27 cellular contexts compared by ENCODE assay signal in genomic region chr9:86977205-86977835, GRCh38. TPM values are rescaled to one million over a fixed set of nuclear protein-coding genes. Genes with fewer than 3 reads are reported as not detected.
DNase-seq lines count a peak whose midpoint lies in the region; ATAC-seq and TF ChIP-seq lines count a peak whose summit lies in the region.
"Had no signal": no experiment of that assay in that cellular context is flagged by ENCODE, and none has a peak within 500 bp of the region (broad histone marks: within the 10 kb centered on the region; RNA-seq: fewer than 3 reads in every experiment).

No MANE protein-coding gene starts in this region.

- DNase-seq in GM04503 (ENCODE audit: low read depth) (peak; percentile 34), fibroblast of mammary gland (ENCODE audit: low read depth) (peak; percentile 63), osteocyte (ENCODE audit: extremely low spot score, unreplicated experiment) (no peak), NAMALWA (ENCODE audit: low spot score) (no peak), NCI-H2029 (lab: John Stamatoyannopoulos, UW) (no peak), GM19240 (ENCODE audit: insufficient read length, low spot score) (no peak)
- DNase-seq: activated T-cell treated with anti-CD3 and anti-CD28 coated beads, Interleukin-2, amount 50 U/mL, for 72 hours; dermis blood vessel endothelial cell; KG1; mucosa of descending colon; NCI-H1105; NCI-H2171; NCI-H526 treated with DMSO at 0.1 percent for 48 hours; nucleus accumbens; right cardiac atrium; SHP77; stimulated activated naive B cell treated with anti-CD40 and anti-IgM and Interleukin-4, amounts not matched to agents 10 μg/mL and 1 μg/mL and 100 μg/mL, for 72 hours; T-helper 17 cell; WERI-Rb-1 had no signal

- no peaks in the 10 kb centered on the region for H3K9me3 Mint-ChIP-seq in osteocyte (ENCODE audit: unreplicated experiment)
- H3K9me3 Mint-ChIP-seq: activated naive CD4-positive, alpha-beta T cell treated with anti-CD3 and anti-CD28 coated beads, Interleukin-2, amount 50 U/mL, for 24 hours; activated T-cell treated with anti-CD3 and anti-CD28 coated beads, Interleukin-2, amount 50 U/mL, for 72 hours; stimulated activated naive B cell treated with anti-CD40 and anti-IgM and Interleukin-4, amounts not matched to agents 10 μg/mL and 1 μg/mL and 100 μg/mL, for 72 hours had no signal

- H3K27ac Mint-ChIP-seq in osteocyte (ENCODE audit: unreplicated experiment) = peak overlapping the region; percentile 82
- H3K27ac Mint-ChIP-seq: activated naive CD4-positive, alpha-beta T cell treated with anti-CD3 and anti-CD28 coated beads, Interleukin-2, amount 50 U/mL, for 24 hours; activated T-cell treated with anti-CD3 and anti-CD28 coated beads, Interleukin-2, amount 50 U/mL, for 72 hours; stimulated activated naive B cell treated with anti-CD40 and anti-IgM and Interleukin-4, amounts not matched to agents 10 μg/mL and 1 μg/mL and 100 μg/mL, for 72 hours; T-helper 17 cell had no signal

- peak; percentile 36; the same call in 2 of the 3 replicates for ATAC-seq in SK-N-SH treated with all-trans-retinoic acid at 6 μM for 48 hours
- ATAC-seq in HG02852 (IDR thresholded peaks at IDR 0.05; ENCODE audit: unreplicated experiment) = no peak
- ATAC-seq: activated T-cell treated with anti-CD3 and anti-CD28 coated beads, Interleukin-2, amount 50 U/mL, for 72 hours; left lobe of liver; mucosa of descending colon; right cardiac atrium; stimulated activated naive B cell treated with anti-CD40 and anti-IgM and Interleukin-4, amounts not matched to agents 10 μg/mL and 1 μg/mL and 100 μg/mL, for 72 hours; T-helper 17 cell had no signal

- H3K36me3 Mint-ChIP-seq in osteocyte (ENCODE audit: unreplicated experiment) = peaks cover 7% of the 10 kb centered on the region
- H3K36me3 Mint-ChIP-seq: activated naive CD4-positive, alpha-beta T cell treated with anti-CD3 and anti-CD28 coated beads, Interleukin-2, amount 50 U/mL, for 24 hours; brain; stimulated activated naive B cell treated with anti-CD40 and anti-IgM and Interleukin-4, amounts not matched to agents 10 μg/mL and 1 μg/mL and 100 μg/mL, for 72 hours had no signal

- TF ChIP-seq CTCF in fibroblast of mammary gland (conservative IDR thresholded peaks at IDR 0.05; ENCODE audit: control insufficient read depth, insufficient read depth, low read depth, low read length) = no peak
- no peak for TF ChIP-seq CTCF in osteocyte (IDR thresholded peaks at IDR 0.05)

- no peaks in the 10 kb centered on the region for H3K27me3 Mint-ChIP-seq in osteocyte (ENCODE audit: unreplicated experiment)
- H3K27me3 Mint-ChIP-seq: brain had no signal

- no peak overlapping the region for H3K4me3 ChIP-seq in fibroblast of mammary gland (ENCODE audit: control insufficient read depth, low read depth, low read length)
- H3K4me3 ChIP-seq: BLaER1 treated with 17β-estradiol and CSF1 and Interleukin-3, amounts not matched to agents 10 nM and 100 nM; mucosa of descending colon had no signal

- H3K4me1 Mint-ChIP-seq in osteocyte (ENCODE audit: unreplicated experiment) = peaks cover 72% of the 10 kb centered on the region
- H3K4me1 Mint-ChIP-seq: activated naive CD4-positive, alpha-beta T cell treated with anti-CD3 and anti-CD28 coated beads, Interleukin-2, amount 50 U/mL, for 24 hours; stimulated activated naive B cell treated with anti-CD40 and anti-IgM and Interleukin-4, amounts not matched to agents 10 μg/mL and 1 μg/mL and 100 μg/mL, for 72 hours; T-helper 17 cell had no signal

- no peak overlapping the region for H3K4me3 Mint-ChIP-seq in osteocyte (ENCODE audit: unreplicated experiment)
- H3K4me3 Mint-ChIP-seq: activated naive CD4-positive, alpha-beta T cell treated with anti-CD3 and anti-CD28 coated beads, Interleukin-2, amount 50 U/mL, for 24 hours; activated T-cell treated with anti-CD3 and anti-CD28 coated beads, Interleukin-2, amount 50 U/mL, for 72 hours; brain; stimulated activated naive B cell treated with anti-CD40 and anti-IgM and Interleukin-4, amounts not matched to agents 10 μg/mL and 1 μg/mL and 100 μg/mL, for 72 hours; T-helper 17 cell had no signal

TF ChIP-seq in SK-N-SH treated with all-trans-retinoic acid at 6 μM for 48 hours, 23 proteins besides CTCF, POLR2A, EP300 and RAD21:
- TF ChIP-seq RARB (CRISPR knock-in tag; IDR thresholded peaks at IDR 0.05) = no peak
- no peak for TF ChIP-seq ARNTL (CRISPR knock-in tag; IDR thresholded peaks at IDR 0.05; ENCODE audit: borderline replicate concordance, low read depth)
- no peak for TF ChIP-seq OSR1 (CRISPR knock-in tag; IDR thresholded peaks at IDR 0.05)
- TF ChIP-seq SNAI2 (CRISPR knock-in tag; IDR thresholded peaks at IDR 0.05) = no peak
- no peak for TF ChIP-seq TCF4 (CRISPR knock-in tag; IDR thresholded peaks at IDR 0.05; ENCODE audit: borderline replicate concordance)
- no peak for TF ChIP-seq CSDC2 (CRISPR knock-in tag; IDR thresholded peaks at IDR 0.05)
- TF ChIP-seq TSHZ2 (CRISPR knock-in tag; IDR thresholded peaks at IDR 0.05) = no peak
- no peak for TF ChIP-seq PPARA (CRISPR knock-in tag; IDR thresholded peaks at IDR 0.05; ENCODE audit: borderline replicate concordance)
- TF ChIP-seq CSRNP3 (CRISPR knock-in tag; IDR thresholded peaks at IDR 0.05) = no peak
- TF ChIP-seq ZNF70 (CRISPR knock-in tag; IDR thresholded peaks at IDR 0.05) = no peak
- TF ChIP-seq GLIS3 (CRISPR knock-in tag; IDR thresholded peaks at IDR 0.05) = no peak
- no peak for TF ChIP-seq POU6F1 (CRISPR knock-in tag; IDR thresholded peaks at IDR 0.05; ENCODE audit: borderline replicate concordance, low read depth)

RNA-seq across cellular contexts. Expression of gene GAS1, which starts 30.0 kb away (rescaled TPM):
- total RNA-seq in osteocyte = 304 and 307 TPM in 2 replicates
- total RNA-seq: G401, OCI-LY7 had no signal

Comparison
In these comparisons a context has a peak if more than half of its experiments do, and no peak if none do; other contexts are left out.
1. DNase-seq: peak in GM04503 (single experiment) and fibroblast of mammary gland (single experiment); none in osteocyte (single experiment), NAMALWA (single experiment), NCI-H2029 (single experiment) and GM19240 (single experiment).